In genomic region chr11:62680825-62681240, GRCh38 we compare ENCODE assay signal across 8 cellular contexts. TPM values are rescaled to one million over a fixed set of nuclear protein-coding genes. Genes with fewer than 3 reads are reported as not detected.
DNase-seq lines count a peak whose midpoint lies in the region; TF ChIP-seq lines count a peak whose summit lies in the region.

No MANE protein-coding gene starts in this region.

- H3K9me3 Mint-ChIP-seq in activated naive CD8-positive, alpha-beta T cell (ENCODE audit: low read depth): no peaks in the 10 kb centered on the region

- no peaks in the 10 kb centered on the region for H3K36me3 Mint-ChIP-seq in activated naive CD8-positive, alpha-beta T cell

- H3K27ac ChIP-seq in OCI-LY1 (ENCODE audit: low read depth, low read length, poor library complexity, severe bottlenecking): peak overlapping the region; percentile 77
- peak overlapping the region; percentile 95 for H3K27ac ChIP-seq in left ventricle myocardium inferior (replicated peaks)
- H3K27ac ChIP-seq in spleen: peak overlapping the region in 3 of 8 donors; percentile 19 to 64 (median 26)

- H3K79me2 ChIP-seq in OCI-LY1 (ENCODE audit: insufficient read depth, low read length): no peaks in the 10 kb centered on the region; the same call in 1 of the 2 replicates

- H3K9me2 ChIP-seq in OCI-LY1 (ENCODE audit: low read depth, low read length): no peaks in the 10 kb centered on the region

- H3F3A ChIP-seq in OCI-LY1 (ENCODE audit: insufficient read depth, low read length): no peaks in the 10 kb centered on the region

- no peaks in the 10 kb centered on the region for H3K27me3 Mint-ChIP-seq in activated naive CD8-positive, alpha-beta T cell

- H3K9ac ChIP-seq in OCI-LY1 (ENCODE audit: low read length): peak overlapping the region; percentile 27; the same call in 1 of the 2 replicates

- DNase-seq in AG08395 (ENCODE audit: low spot score) (peak; percentile 81), GM06990 (ENCODE audit: extremely low read depth, insufficient read length) (no peak), HPDE6-E6E7 (ENCODE audit: extremely low spot score) (peak; percentile 67), left ventricle myocardium inferior (peak; percentile 38), spleen (no peak), ureter (ENCODE audit: low spot score) (no peak)

- H3K9me3 ChIP-seq in OCI-LY1 (ENCODE audit: low read length) (no peaks in the 10 kb centered on the region), left ventricle myocardium inferior (replicated peaks) (no peaks in the 10 kb centered on the region), spleen (no peaks in the 10 kb centered on the region)

- 44 to 70% (median 59%) methylated on average over 4 of the region's 4 CpGs for WGBS in spleen, 5 donors

- H3K27ac Mint-ChIP-seq in activated naive CD8-positive, alpha-beta T cell: peak overlapping the region; percentile 66

- no peaks in the 10 kb centered on the region for H4K20me1 ChIP-seq in OCI-LY1 (ENCODE audit: insufficient read depth, low read length)

- H3K36me3 ChIP-seq in GM06990 (ENCODE audit: control insufficient read depth, insufficient read depth, low read length) (peaks cover 7% of the 10 kb centered on the region), OCI-LY1 (ENCODE audit: insufficient read depth, low read length) (peaks cover 19% of the 10 kb centered on the region; the same call in 1 of the 2 replicates), left ventricle myocardium inferior (peaks cover 23% of the 10 kb centered on the region), spleen (peaks cover 0 to 23% (median 20%) of the 10 kb centered on the region in 6 donors)

- no peak overlapping the region for H3K4me3 ChIP-seq in GM06990 (replicated peaks; ENCODE audit: low read depth, low read length)
- H3K4me3 ChIP-seq in OCI-LY1 (ENCODE audit: low read depth, low read length, poor library complexity, severe bottlenecking): no peak overlapping the region
- H3K4me3 ChIP-seq in left ventricle myocardium inferior: no peak overlapping the region
- no peak overlapping the region for H3K4me3 ChIP-seq in spleen

- H3K4me2 ChIP-seq in OCI-LY1 (ENCODE audit: low read length): peak overlapping the region; percentile 42

- no peak for TF ChIP-seq POLR2A in spleen (IDR thresholded peaks at IDR 0.05)

- peak overlapping the region; percentile 51 for H3K4me3 Mint-ChIP-seq in activated naive CD8-positive, alpha-beta T cell

- peaks cover 36% of the 10 kb centered on the region for H3K4me1 ChIP-seq in OCI-LY1 (ENCODE audit: insufficient read depth, low read length, severe bottlenecking)
- H3K4me1 ChIP-seq in left ventricle myocardium inferior: peaks cover 52% of the 10 kb centered on the region
- peaks cover 17 to 49% (median 34%) of the 10 kb centered on the region in 6 donors for H3K4me1 ChIP-seq in spleen

- H3K27me3 ChIP-seq in GM06990 (replicated peaks; ENCODE audit: control insufficient read depth, insufficient read depth, low read length): no peaks in the 10 kb centered on the region
- H3K27me3 ChIP-seq in OCI-LY1 (ENCODE audit: insufficient read depth, low read length): no peaks in the 10 kb centered on the region
- H3K27me3 ChIP-seq in left ventricle myocardium inferior (ENCODE audit: low read depth): no peaks in the 10 kb centered on the region
- no peaks in the 10 kb centered on the region for H3K27me3 ChIP-seq in spleen (replicated peaks in 1 of 7)

- intact Hi-C loops in left ventricle myocardium inferior (cut with micrococcal nuclease) (no loop called here), spleen (cut with DNase I; ENCODE audit: low total_unique reads) (no loop called here)

- H3K4me1 Mint-ChIP-seq in activated naive CD8-positive, alpha-beta T cell (ENCODE audit: low read depth): peaks cover 33% of the 10 kb centered on the region

- H2AFZ ChIP-seq in OCI-LY1 (ENCODE audit: low read length): peak overlapping the region; percentile 67; the same call in 1 of the 2 replicates

- peak; percentile 65 for TF ChIP-seq CTCF in GM06990 (IDR thresholded peaks at IDR 0.05; ENCODE audit: insufficient read depth, low read length, poor library complexity, severe bottlenecking)
- TF ChIP-seq CTCF in OCI-LY1 (IDR thresholded peaks at IDR 0.05; ENCODE audit: low read length): peak; percentile 58
- peak; percentile 70 for TF ChIP-seq CTCF in left ventricle myocardium inferior (IDR thresholded peaks at IDR 0.05; ENCODE audit: borderline replicate concordance)
- TF ChIP-seq CTCF in spleen (IDR thresholded peaks at IDR 0.05 in 8 of 11, conservative IDR thresholded peaks at IDR 0.05 in 3 of 11): peak in 10 of 11 experiments; percentile 10 to 59 (median 47)

RNA-seq across cellular contexts. Expression of gene UBXN1, which starts 2.0 kb away (rescaled TPM):
- total RNA-seq in left ventricle myocardium inferior (82.3 TPM), spleen (100 to 1,000 TPM in 6 of 7 donors, 10 to 100 TPM in 1; 93.8 to 158 (median 128) TPM), ureter (90.5 TPM)
- 100 to 1,000 TPM; 198 to 209 (median 203) TPM for polyA plus RNA-seq in spleen

RNA-seq across cellular contexts. Expression of gene LRRN4CL, which starts 8.5 kb away (rescaled TPM):
- 2.7 TPM for total RNA-seq in left ventricle myocardium inferior
- total RNA-seq in spleen: not detected
- under 1 TPM; 0.04 to 0.48 (median 0.17) TPM for polyA plus RNA-seq in spleen
- 5.0 TPM for total RNA-seq in ureter

RNA-seq across cellular contexts. Expression of gene LBHD1, which starts 8.8 kb away (rescaled TPM):
- total RNA-seq in left ventricle myocardium inferior (2.1 TPM), spleen (10 to 100 TPM in 6 of 7 donors, 1 to 10 TPM in 1; 10.0 to 20.2 (median 12.8) TPM), ureter (9.8 TPM)
- polyA plus RNA-seq in spleen: 10 to 100 TPM in 2 of 3 donors, 1 to 10 TPM in 1; 7.3 to 21.2 (median 15.1) TPM

RNA-seq across cellular contexts. Expression of gene UQCC3, which starts 9.4 kb away (rescaled TPM):
- 6.9 TPM for total RNA-seq in left ventricle myocardium inferior
- total RNA-seq in spleen: 1 to 10 TPM; 4.9 to 6.5 (median 5.9) TPM
- 10 to 100 TPM; 20.2 to 23.7 (median 23.3) TPM for polyA plus RNA-seq in spleen
- total RNA-seq in ureter: 6.6 TPM

RNA-seq across cellular contexts. Expression of gene CSKMT, which starts 15.7 kb away (rescaled TPM):
- total RNA-seq in left ventricle myocardium inferior (5.0 TPM), spleen (10 to 100 TPM in 6 of 7 donors, 1 to 10 TPM in 1; 3.0 to 19.4 (median 13.2) TPM), ureter (20.7 TPM)
- polyA plus RNA-seq in spleen: 10 to 100 TPM; 32.6 to 59.4 (median 40.3) TPM

Comparison
In these comparisons a context has a peak if more than half of its experiments do, and no peak if none do; other contexts are left out.
1. DNase-seq: peak in AG08395 (single experiment), HPDE6-E6E7 (single experiment) and left ventricle myocardium inferior (single experiment); none in GM06990 (single experiment), spleen (single experiment) and ureter (single experiment).
2. Peak in every context shown above with its lines, with median percentiles within 50 percentile points of each other: CTCF ChIP-seq.